ENCODE assay signal across 7 cellular contexts in genomic region chr14:19061689-19062450, GRCh38.
DNase-seq lines count a peak whose midpoint lies in the region; ATAC-seq, FAIRE-seq and TF ChIP-seq lines count a peak whose summit lies in the region.
"Not testable (repeated sequence)": the region's sequence is repeated elsewhere in the genome, so short reads cannot be mapped to it uniquely, and the experiment has no call there.

No MANE protein-coding gene starts in this region.

- H3K27ac ChIP-seq in DND-41 (ENCODE audit: low read length); PC-3 (ENCODE audit: low read length); K562 (ENCODE audit: extremely low read depth, low read depth, low read length); heart right ventricle; lower lobe of right lung: not testable (repeated sequence)

- H3K9me1 ChIP-seq in K562 (ENCODE audit: control insufficient read depth, insufficient read depth, low read length), result not testable (repeated sequence)

- POLR2A ChIA-PET in PC-3 (lab: Charles Lee; ENCODE audit: unreplicated experiment); K562 (lab: Yijun Ruan, JAX): not testable (repeated sequence)

- H3K4me3 ChIP-seq in DND-41 (ENCODE audit: low read depth in 1 of 2, low read length in 2 of 2); PC-3 (ENCODE audit: low read length); K562; heart right ventricle; lower lobe of right lung: not testable (repeated sequence)

- in situ Hi-C loops in K562 (cut with MboI), result not testable (repeated sequence)

- H3K9me3 ChIP-seq in DND-41 (ENCODE audit: insufficient read depth, low read length, severe bottlenecking); PC-3 (ENCODE audit: low read length); K562 (replicated peaks; ENCODE audit: control insufficient read depth, insufficient read depth, low read depth, low read length); heart right ventricle; lower lobe of right lung: not testable (repeated sequence)

- not testable (repeated sequence) for H3K4me2 ChIP-seq in DND-41 (ENCODE audit: insufficient read depth, low read length); PC-3 (ENCODE audit: low read length); K562 (ENCODE audit: insufficient read depth, low read length)

- intact Hi-C loops in PC-3 (cut with micrococcal nuclease); K562 (cut with micrococcal nuclease); heart right ventricle (cut with DNase I); lower lobe of right lung (cut with DNase I); sciatic nerve (cut with DNase I): not testable (repeated sequence)

- FAIRE-seq in K562 (lab: Jason Lieb, UNC), result not testable (repeated sequence)

- H3K9ac ChIP-seq in DND-41 (ENCODE audit: low read depth, low read length); PC-3 (ENCODE audit: low read length); K562 (ENCODE audit: insufficient read depth in 1 of 2, low read depth in 2 of 2, low read length in 2 of 2): not testable (repeated sequence)

- H2AFZ ChIP-seq in DND-41 (ENCODE audit: low read depth, low read length); PC-3 (ENCODE audit: low read length); K562 (ENCODE audit: low read depth, low read length): not testable (repeated sequence)

- ATAC-seq in DND-41 (ENCODE audit: insufficient read depth, low read depth) (peak; percentile 81), GM21526 (IDR thresholded peaks at IDR 0.05; ENCODE audit: low FRiP score, unreplicated experiment) (peak; percentile 53), PC-3 (peak; percentile 94), K562 (peak; percentile 97), heart right ventricle (peak; percentile 48 to 95 (median 76)), lower lobe of right lung (peak; percentile 84 to 88), sciatic nerve (peak; percentile 65)

- DNase-seq in DND-41; PC-3; K562 (ENCODE audit: extremely low read depth in 1 of 4, low spot score in 3 of 4); heart right ventricle; lower lobe of right lung; sciatic nerve (ENCODE audit: low spot score): not testable (repeated sequence)

- not testable (repeated sequence) for H3K79me2 ChIP-seq in DND-41 (ENCODE audit: insufficient read depth, low read length); PC-3 (ENCODE audit: low read length); K562 (ENCODE audit: control insufficient read depth, insufficient read depth, low read length)

- H3K36me3 ChIP-seq in DND-41 (ENCODE audit: insufficient read depth, low read length); PC-3 (ENCODE audit: low read depth, low read length); K562 (ENCODE audit: control insufficient read depth, insufficient read depth, low read length); heart right ventricle; lower lobe of right lung: not testable (repeated sequence)

- not testable (repeated sequence) for H3K27me3 ChIP-seq in DND-41 (ENCODE audit: insufficient read depth, low read length, poor library complexity); PC-3 (ENCODE audit: low read length); K562 (ENCODE audit: control insufficient read depth in 2 of 2, insufficient read depth in 2 of 2, low read length in 2 of 2); heart right ventricle; lower lobe of right lung (ENCODE audit: low read depth)

- H4K20me1 ChIP-seq in DND-41 (ENCODE audit: insufficient read depth, low read length); PC-3 (ENCODE audit: low read length); K562 (replicated peaks; ENCODE audit: control insufficient read depth, insufficient read depth, low read length): not testable (repeated sequence)

- not testable (repeated sequence) for TF ChIP-seq EP300 in K562 (IDR thresholded peaks at IDR 0.05; ENCODE audit: low read length)

- TF ChIP-seq POLR2A in K562 (conservative IDR thresholded peaks at IDR 0.05), result not testable (repeated sequence)

- not testable (repeated sequence) for H3K4me1 ChIP-seq in DND-41 (ENCODE audit: insufficient read depth, low read length); PC-3 (ENCODE audit: insufficient read depth, low read length); K562 (replicated peaks in 1 of 2; ENCODE audit: control insufficient read depth in 2 of 2, insufficient read depth in 2 of 2, low read length in 2 of 2); heart right ventricle; lower lobe of right lung

- TF ChIP-seq RAD21 in K562 (CRISPR knock-in tag; conservative IDR thresholded peaks at IDR 0.05 in 1 of 2, IDR thresholded peaks at IDR 0.05 in 1 of 2), result not testable (repeated sequence)

- not testable (repeated sequence) for TF ChIP-seq CTCF in DND-41 (IDR thresholded peaks at IDR 0.05; ENCODE audit: borderline replicate concordance, extremely low read depth, low read length, poor library complexity, severe bottlenecking); PC-3 (conservative IDR thresholded peaks at IDR 0.05; ENCODE audit: low read depth, low read length); K562 (IDR thresholded peaks at IDR 0.05 in 2 of 3, conservative IDR thresholded peaks at IDR 0.05 in 1 of 3; ENCODE audit: insufficient read depth in 2 of 3, low read depth in 1 of 3, low read length in 3 of 3); heart right ventricle (IDR thresholded peaks at IDR 0.05); lower lobe of right lung (IDR thresholded peaks at IDR 0.05)

- not testable (repeated sequence) for H3F3A ChIP-seq in PC-3 (ENCODE audit: low read length, unreplicated experiment)

- not testable (repeated sequence) for H3K9me2 ChIP-seq in PC-3 (replicated peaks; ENCODE audit: low read length)

- no CpG with 5 or more reads among the region's 34 CpGs for WGBS in K562 (ENCODE audit: insufficient coverage, low coverage, missing lambda C conversion rate)
- WGBS in heart right ventricle, 2 donors, result no CpG with 5 or more reads among the region's 34 CpGs

- CTCF ChIA-PET in PC-3 (lab: Charles Lee); K562 (lab: Yijun Ruan, JAX; ENCODE audit: low intra/inter-chr PET ratio): not testable (repeated sequence)

- BruUV-seq in PC-3 (replicated peaks; lab: Mats Ljungman, UMichigan), result TSS peak; percentile 44
- BruUV-seq in K562 (replicated peaks; lab: Mats Ljungman, UMichigan), result TSS peak; percentile 67
